ENCODE assay signal across 8 cellular contexts in the genomic region with DNA sequence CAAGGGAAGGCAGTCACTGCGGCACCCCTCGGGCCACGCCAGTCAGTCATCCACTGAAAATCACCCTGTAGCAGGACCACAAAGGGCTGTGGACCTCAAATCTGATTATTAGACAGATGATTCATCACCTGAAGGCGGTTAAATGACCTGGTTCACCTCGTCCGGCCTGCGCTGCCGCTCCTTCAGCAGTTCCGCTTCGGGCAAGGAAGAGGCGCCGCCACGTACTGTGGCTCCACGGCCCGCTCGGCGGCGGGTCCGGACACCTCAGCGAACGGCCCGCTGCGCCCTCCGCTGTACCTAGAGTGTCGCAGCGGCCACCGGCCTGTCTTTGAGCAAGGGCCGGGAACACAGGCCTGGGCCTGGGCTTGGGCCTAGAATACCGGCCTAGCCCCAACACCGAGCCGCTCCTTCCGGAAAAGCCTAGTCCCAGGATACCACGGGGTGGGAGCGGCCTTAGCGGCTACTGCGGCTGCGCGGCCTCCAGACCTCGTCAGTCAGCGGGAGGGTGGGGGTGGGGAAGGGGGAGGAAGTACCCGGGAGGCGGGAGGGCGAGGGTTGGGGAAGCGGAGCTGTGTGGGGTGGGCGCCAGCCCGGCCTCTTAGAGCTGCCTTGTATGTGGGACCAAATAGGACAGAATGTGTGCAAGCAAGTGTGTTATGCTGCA. TPM values are rescaled to one million over a fixed set of nuclear protein-coding genes. Genes with fewer than 3 reads are reported as not detected.
DNase-seq lines count a peak whose midpoint lies in the region; ATAC-seq, FAIRE-seq and TF ChIP-seq lines count a peak whose summit lies in the region.

A gene with protein sequence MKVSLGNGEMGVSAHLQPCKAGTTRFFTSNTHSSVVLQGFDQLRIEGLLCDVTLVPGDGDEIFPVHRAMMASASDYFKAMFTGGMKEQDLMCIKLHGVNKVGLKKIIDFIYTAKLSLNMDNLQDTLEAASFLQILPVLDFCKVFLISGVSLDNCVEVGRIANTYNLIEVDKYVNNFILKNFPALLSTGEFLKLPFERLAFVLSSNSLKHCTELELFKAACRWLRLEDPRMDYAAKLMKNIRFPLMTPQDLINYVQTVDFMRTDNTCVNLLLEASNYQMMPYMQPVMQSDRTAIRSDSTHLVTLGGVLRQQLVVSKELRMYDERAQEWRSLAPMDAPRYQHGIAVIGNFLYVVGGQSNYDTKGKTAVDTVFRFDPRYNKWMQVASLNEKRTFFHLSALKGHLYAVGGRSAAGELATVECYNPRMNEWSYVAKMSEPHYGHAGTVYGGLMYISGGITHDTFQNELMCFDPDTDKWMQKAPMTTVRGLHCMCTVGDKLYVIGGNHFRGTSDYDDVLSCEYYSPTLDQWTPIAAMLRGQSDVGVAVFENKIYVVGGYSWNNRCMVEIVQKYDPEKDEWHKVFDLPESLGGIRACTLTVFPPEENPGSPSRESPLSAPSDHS (minus strand): TSS at position 436 of the 664 bp plus-strand sequence. CDS start 545 bp downstream, outside the sequence.

- no peaks in the 10 kb centered on the region for H3K27me3 Mint-ChIP-seq in activated naive CD8-positive, alpha-beta T cell treated with anti-CD3 and anti-CD28 coated beads for 36 hours

- no peaks in the 10 kb centered on the region for H3K27me3 ChIP-seq in H7 (ENCODE audit: control insufficient read depth, insufficient read depth, low read length)
- no peaks in the 10 kb centered on the region for H3K27me3 ChIP-seq in pancreas
- H3K27me3 ChIP-seq in thyroid gland, result no peaks in the 10 kb centered on the region

- no peak for FAIRE-seq in pancreas (lab: Jason Lieb, UNC)

- DNase-seq in H7 (peak; percentile 92), M059J (ENCODE audit: low read depth) (peak; percentile 93), SK-N-MC (ENCODE audit: low read depth, low spot score) (peak; percentile 45), Right ventricle myocardium superior (peak; percentile 95), pancreas (peak; percentile 92 to 98 (median 94)), thyroid gland (peak; percentile 91 to 94)
- peak; percentile 84 for DNase-seq in activated naive CD8-positive, alpha-beta T cell treated with anti-CD3 and anti-CD28 coated beads for 36 hours

- H3K27ac ChIP-seq in SK-N-MC (peak within 1 kb of the TSS; percentile 84), pancreas (peak within 1 kb of the TSS; percentile 66 to 96 (median 92)), thyroid gland (peak within 1 kb of the TSS; percentile 93 to 98 (median 97))

- peaks cover 27% of the 10 kb centered on the region for H3K36me3 Mint-ChIP-seq in activated naive CD8-positive, alpha-beta T cell treated with anti-CD3 and anti-CD28 coated beads for 36 hours

- TF ChIP-seq CTCF in pancreas (IDR thresholded peaks at IDR 0.05) (no peak), thyroid gland (IDR thresholded peaks at IDR 0.05) (no peak)

- WGBS in pancreas, 2 donors, result 0 to 1% methylated on average over 46 of the region's 46 CpGs
- WGBS in thyroid gland, 2 donors, result 0 to 2% methylated on average over 11 to 19 of the region's 46 CpGs

- peak within 1 kb of the TSS; percentile 88 for H3K27ac Mint-ChIP-seq in activated naive CD8-positive, alpha-beta T cell treated with anti-CD3 and anti-CD28 coated beads for 36 hours

- ATAC-seq in Right ventricle myocardium superior (ENCODE audit: poor library complexity) (peak; percentile 100), pancreas (peak; percentile 99 to 100 (median 100))

- H3K4me1 Mint-ChIP-seq in activated naive CD8-positive, alpha-beta T cell treated with anti-CD3 and anti-CD28 coated beads for 36 hours, result peaks cover 44% of the 10 kb centered on the region

- peak within 1 kb of the TSS; percentile 88 for H3K4me3 Mint-ChIP-seq in activated naive CD8-positive, alpha-beta T cell treated with anti-CD3 and anti-CD28 coated beads for 36 hours

- TF ChIP-seq POLR2A in thyroid gland (IDR thresholded peaks at IDR 0.05), result peak in 1 of 2 donors; percentile 71

- peaks cover 3% of the 10 kb centered on the region for H3K9me3 Mint-ChIP-seq in activated naive CD8-positive, alpha-beta T cell treated with anti-CD3 and anti-CD28 coated beads for 36 hours

- H3K9ac ChIP-seq in ES-I3 (ENCODE audit: low read depth, low read length), result peak within 1 kb of the TSS; percentile 74
- peak within 1 kb of the TSS; percentile 100 for H3K9ac ChIP-seq in SK-N-MC (ENCODE audit: insufficient read length)

- H3K36me3 ChIP-seq in ES-I3 (ENCODE audit: insufficient read depth, low read length), result peaks cover 6% of the 10 kb centered on the region
- H3K36me3 ChIP-seq in H7 (replicated peaks; ENCODE audit: control insufficient read depth, insufficient read depth, low read length), result no peaks in the 10 kb centered on the region
- H3K36me3 ChIP-seq in SK-N-MC (ENCODE audit: insufficient read depth, low read length), result peaks cover 34% of the 10 kb centered on the region
- H3K36me3 ChIP-seq in pancreas, result no peaks in the 10 kb centered on the region
- H3K36me3 ChIP-seq in thyroid gland, result no peaks in the 10 kb centered on the region

- intact Hi-C loops in Right ventricle myocardium superior (cut with DNase I) (no loop called here), pancreas (cut with DNase I) (no loop called here), thyroid gland (cut with DNase I) (no loop called here)

- H3K9me3 ChIP-seq in ES-I3 (ENCODE audit: control insufficient read depth, insufficient read depth, low read length), result no peaks in the 10 kb centered on the region
- no peaks in the 10 kb centered on the region; the same call in 1 of the 2 replicates for H3K9me3 ChIP-seq in SK-N-MC (ENCODE audit: low read depth, low read length)
- H3K9me3 ChIP-seq in pancreas, result no peaks in the 10 kb centered on the region
- H3K9me3 ChIP-seq in thyroid gland, result no peaks in the 10 kb centered on the region

- peaks cover 15% of the 10 kb centered on the region; the same call in 1 of the 2 replicates for H3K4me1 ChIP-seq in ES-I3 (ENCODE audit: insufficient read depth, low read length)
- peaks cover 15 to 43% (median 22%) of the 10 kb centered on the region in 3 donors for H3K4me1 ChIP-seq in pancreas
- peaks cover 27 to 41% of the 10 kb centered on the region in 2 donors for H3K4me1 ChIP-seq in thyroid gland

- H3K4me3 ChIP-seq in H7 (ENCODE audit: insufficient read depth, low read depth, low read length) (peak within 1 kb of the TSS; percentile 66), SK-N-MC (peak within 1 kb of the TSS; percentile 96), pancreas (peak within 1 kb of the TSS; percentile 71 to 89 (median 81)), thyroid gland (replicated peaks in 1 of 3) (peak within 1 kb of the TSS; percentile 54 to 99 (median 60))

RNA-seq across cellular contexts. Expression of the gene that starts here (rescaled TPM):
- 12.1 and 12.2 TPM in 2 replicates for total RNA-seq in H7 (2014; rRNA removed; shearing (Covaris generic))
- total RNA-seq in M059J (2014; rRNA removed; shearing (Covaris generic)), result 15.9 and 24.5 TPM in 2 replicates
- total RNA-seq in activated naive CD8-positive, alpha-beta T cell treated with anti-CD3 and anti-CD28 coated beads for 36 hours, result 10 to 100 TPM; 13.6 to 14.2 TPM
- total RNA-seq in Right ventricle myocardium superior (11.2 TPM), pancreas (10 to 100 TPM in 2 of 6 donors, 1 to 10 TPM in 4; 5.4 to 14.8 (median 7.3) TPM), thyroid gland (10 to 100 TPM; 28.4 to 31.0 (median 30.9) TPM)
- 1 to 10 TPM; 3.2 to 7.8 TPM for polyA plus RNA-seq in pancreas

Comparison
In these comparisons a context has a peak if more than half of its experiments do, and no peak if none do; other contexts are left out.
1. Peak in every context shown above with its lines: DNase-seq, ATAC-seq, H3K4me3 ChIP-seq and H3K27ac ChIP-seq.
2. DNase-seq: peak in every context shown above with its lines; median percentile 95 in Right ventricle myocardium superior; 94 in pancreas; 93 in M059J; 92 in thyroid gland; 92 in H7; 84 in activated naive CD8-positive, alpha-beta T cell treated with anti-CD3 and anti-CD28 coated beads for 36 hours; 45 in SK-N-MC.